In genomic region chr7:1366801-1367405, GRCh38 we compare ENCODE assay signal across 21 cellular contexts.
"Had no signal": no experiment of that assay in that cellular context is flagged by ENCODE, and none has a peak within 500 bp of the region (broad histone marks: within the 10 kb centered on the region; RNA-seq: fewer than 3 reads in every experiment).

No MANE protein-coding gene starts in this region.

- H3K4me3 ChIP-seq: breast epithelium, coronary artery, esophagus muscularis mucosa, gastroesophageal sphincter, lung, spleen, upper lobe of left lung had no signal

- H3K36me3 ChIP-seq: breast epithelium, esophagus muscularis mucosa, gastroesophageal sphincter, spleen, upper lobe of left lung had no signal

- DNase-seq: activated CD4-positive, alpha-beta T cell treated with anti-CD3 and anti-CD28 coated beads, Interleukin-2, amount 50 U/mL, for 1 hour; activated CD8-positive, alpha-beta T cell treated with anti-CD3 and anti-CD28 coated beads, Interleukin-2, amount 10 ng/mL, durations not matched to agents 7 days and 5 days; activated naive CD8-positive, alpha-beta T cell treated with anti-CD3 and anti-CD28 coated beads for 36 hours; activated T-cell treated with anti-CD3 and anti-CD28 coated beads, Interleukin-2, amount 50 U/mL, for 1 hour; amniotic stem cell; head of caudate nucleus; islet precursor cell; naive thymus-derived CD4-positive, alpha-beta T cell; retina; spleen; stimulated activated CD4-positive, alpha-beta T cell treated with anti-CD3 and anti-CD28 coated beads, Interleukin-4, amount 100 ng/mL, for 4 hours; stimulated activated naive CD8-positive, alpha-beta T cell treated with anti-CD3 and anti-CD28 coated beads, Interleukin-15, Interleukin-2, amounts not matched to agents 100 U/mL and 50 U/mL, for 24 hours; T-cell had no signal

- H3K4me1 ChIP-seq: breast epithelium had no signal

- H3K27ac ChIP-seq: breast epithelium, coronary artery, esophagus muscularis mucosa, gastroesophageal sphincter, spleen, upper lobe of left lung, VCaP had no signal

- ATAC-seq: activated CD4-positive, CD25-positive, alpha-beta regulatory T cell treated with anti-CD3 and anti-CD28 coated beads, Interleukin-2, amount 50 U/mL, for 24 hours; activated CD8-positive, alpha-beta T cell treated with anti-CD3 and anti-CD28 coated beads, Interleukin-2, amount 10 ng/mL, durations not matched to agents 7 days and 5 days; gastroesophageal sphincter; naive thymus-derived CD4-positive, alpha-beta T cell; stimulated activated naive CD8-positive, alpha-beta T cell treated with anti-CD3 and anti-CD28 coated beads, Interleukin-15, Interleukin-2, amounts not matched to agents 100 U/mL and 50 U/mL, for 24 hours; T-cell had no signal
